ENCODE assay signal across 24 cellular contexts in genomic region chr22:48642550-48642949, GRCh38.
"Had no signal": no experiment of that assay in that cellular context is flagged by ENCODE, and none has a peak within 500 bp of the region (broad histone marks: within the 10 kb centered on the region; RNA-seq: fewer than 3 reads in every experiment).

No MANE protein-coding gene starts in this region.

- H3K9me3 Mint-ChIP-seq: activated CD4-positive, alpha-beta memory T cell treated with anti-CD3 and anti-CD28 coated beads, Interleukin-2, amount 10 ng/mL, durations not matched to agents 7 days and 5 days; activated CD4-positive, alpha-beta T cell treated with anti-CD3 and anti-CD28 coated beads, Interleukin-2, amount 10 ng/mL, durations not matched to agents 7 days and 5 days; activated naive CD4-positive, alpha-beta T cell treated with anti-CD3 and anti-CD28 coated beads, Interleukin-2, amount 10 ng/mL, durations not matched to agents 7 days and 5 days; activated naive CD8-positive, alpha-beta T cell treated with anti-CD3 and anti-CD28 coated beads, Interleukin-2, amount 10 ng/mL, durations not matched to agents 7 days and 5 days; activated T-cell treated with anti-CD3 and anti-CD28 coated beads, Interleukin-2, amount 50 U/mL, for 24 hours; naive thymus-derived CD8-positive, alpha-beta T cell had no signal

- H3K4me2 ChIP-seq: smooth muscle cell had no signal

- H3K27ac Mint-ChIP-seq: activated CD4-positive, alpha-beta memory T cell treated with anti-CD3 and anti-CD28 coated beads, Interleukin-2, amount 10 ng/mL, durations not matched to agents 7 days and 5 days; activated CD4-positive, alpha-beta T cell treated with anti-CD3 and anti-CD28 coated beads, Interleukin-2, amount 10 ng/mL, durations not matched to agents 7 days and 5 days; activated naive CD4-positive, alpha-beta T cell treated with anti-CD3 and anti-CD28 coated beads, Interleukin-2, amount 10 ng/mL, durations not matched to agents 7 days and 5 days; activated naive CD8-positive, alpha-beta T cell treated with anti-CD3 and anti-CD28 coated beads, Interleukin-2, amount 10 ng/mL, durations not matched to agents 7 days and 5 days; activated T-cell treated with anti-CD3 and anti-CD28 coated beads, Interleukin-2, amount 50 U/mL, for 24 hours had no signal

- H3K27me3 ChIP-seq: ascending aorta, brain microvascular endothelial cell, upper lobe of left lung, vagina had no signal

- H3K27me3 Mint-ChIP-seq: activated CD4-positive, alpha-beta memory T cell treated with anti-CD3 and anti-CD28 coated beads, Interleukin-2, amount 10 ng/mL, durations not matched to agents 7 days and 5 days; activated CD4-positive, alpha-beta T cell treated with anti-CD3 and anti-CD28 coated beads, Interleukin-2, amount 10 ng/mL, durations not matched to agents 7 days and 5 days; activated naive CD4-positive, alpha-beta T cell treated with anti-CD3 and anti-CD28 coated beads, Interleukin-2, amount 10 ng/mL, durations not matched to agents 7 days and 5 days; activated naive CD8-positive, alpha-beta T cell treated with anti-CD3 and anti-CD28 coated beads, Interleukin-2, amount 10 ng/mL, durations not matched to agents 7 days and 5 days; activated T-cell treated with anti-CD3 and anti-CD28 coated beads, Interleukin-2, amount 50 U/mL, for 24 hours; naive thymus-derived CD8-positive, alpha-beta T cell had no signal

- H3K4me3 ChIP-seq: ascending aorta, gastroesophageal sphincter, smooth muscle cell, upper lobe of left lung, vagina had no signal

- H3K4me1 Mint-ChIP-seq: activated CD4-positive, alpha-beta memory T cell treated with anti-CD3 and anti-CD28 coated beads, Interleukin-2, amount 10 ng/mL, durations not matched to agents 7 days and 5 days; activated CD4-positive, alpha-beta T cell treated with anti-CD3 and anti-CD28 coated beads, Interleukin-2, amount 10 ng/mL, durations not matched to agents 7 days and 5 days; activated naive CD4-positive, alpha-beta T cell treated with anti-CD3 and anti-CD28 coated beads, Interleukin-2, amount 10 ng/mL, durations not matched to agents 7 days and 5 days had no signal

- H3K9me3 ChIP-seq: ascending aorta, gastroesophageal sphincter, upper lobe of left lung, vagina had no signal

- DNase-seq: activated CD4-positive, alpha-beta memory T cell treated with anti-CD3 and anti-CD28 coated beads, Interleukin-2, amount 10 ng/mL, durations not matched to agents 7 days and 5 days; activated CD4-positive, alpha-beta T cell treated with anti-CD3 and anti-CD28 coated beads for 1 hour; activated CD4-positive, alpha-beta T cell treated with anti-CD3 and anti-CD28 coated beads, Interleukin-2, amount 10 ng/mL, durations not matched to agents 7 days and 5 days; activated CD8-positive, alpha-beta memory T cell treated with anti-CD3 and anti-CD28 coated beads, Interleukin-2, amount 50 U/mL, for 48 hours; activated gamma-delta T cell; activated naive CD4-positive, alpha-beta T cell treated with anti-CD3 and anti-CD28 coated beads, Interleukin-2, amount 10 ng/mL, durations not matched to agents 7 days and 5 days; activated naive CD8-positive, alpha-beta T cell treated with anti-CD3 and anti-CD28 coated beads, Interleukin-2, amount 10 ng/mL, durations not matched to agents 7 days and 5 days; activated T-cell treated with anti-CD3 and anti-CD28 coated beads, Interleukin-2, amount 50 U/mL, for 24 hours; brain microvascular endothelial cell; caudate nucleus; cortex of kidney; head of caudate nucleus; hippocampal formation; kidney; midbrain; naive thymus-derived CD8-positive, alpha-beta T cell; stimulated activated CD4-positive, alpha-beta T cell treated with anti-CD3 and anti-CD28 coated beads, Interleukin-15, amount 100 ng/mL, for 24 hours; stimulated activated naive CD4-positive, alpha-beta T cell treated with Interleukin-2 at 50 U/mL for 16 hours; T-helper 2 cell had no signal

- H3K36me3 Mint-ChIP-seq: activated naive CD4-positive, alpha-beta T cell treated with anti-CD3 and anti-CD28 coated beads, Interleukin-2, amount 10 ng/mL, durations not matched to agents 7 days and 5 days; activated naive CD8-positive, alpha-beta T cell treated with anti-CD3 and anti-CD28 coated beads, Interleukin-2, amount 10 ng/mL, durations not matched to agents 7 days and 5 days; naive thymus-derived CD8-positive, alpha-beta T cell had no signal

- H3K36me3 ChIP-seq: ascending aorta, brain microvascular endothelial cell, gastroesophageal sphincter, upper lobe of left lung, vagina had no signal

- H3K4me1 ChIP-seq: ascending aorta, gastroesophageal sphincter, upper lobe of left lung, vagina had no signal

- ATAC-seq: gastroesophageal sphincter; naive thymus-derived CD8-positive, alpha-beta T cell had no signal

- H3K27ac ChIP-seq: ascending aorta, brain microvascular endothelial cell, gastroesophageal sphincter, upper lobe of left lung, vagina had no signal

- H3K4me3 Mint-ChIP-seq: activated CD4-positive, alpha-beta memory T cell treated with anti-CD3 and anti-CD28 coated beads, Interleukin-2, amount 10 ng/mL, durations not matched to agents 7 days and 5 days; activated CD4-positive, alpha-beta T cell treated with anti-CD3 and anti-CD28 coated beads, Interleukin-2, amount 10 ng/mL, durations not matched to agents 7 days and 5 days; activated naive CD4-positive, alpha-beta T cell treated with anti-CD3 and anti-CD28 coated beads, Interleukin-2, amount 10 ng/mL, durations not matched to agents 7 days and 5 days; activated naive CD8-positive, alpha-beta T cell treated with anti-CD3 and anti-CD28 coated beads, Interleukin-2, amount 10 ng/mL, durations not matched to agents 7 days and 5 days; activated T-cell treated with anti-CD3 and anti-CD28 coated beads, Interleukin-2, amount 50 U/mL, for 24 hours; naive thymus-derived CD8-positive, alpha-beta T cell had no signal
